ENCODE assay signal across 12 cellular contexts in the genomic region with DNA sequence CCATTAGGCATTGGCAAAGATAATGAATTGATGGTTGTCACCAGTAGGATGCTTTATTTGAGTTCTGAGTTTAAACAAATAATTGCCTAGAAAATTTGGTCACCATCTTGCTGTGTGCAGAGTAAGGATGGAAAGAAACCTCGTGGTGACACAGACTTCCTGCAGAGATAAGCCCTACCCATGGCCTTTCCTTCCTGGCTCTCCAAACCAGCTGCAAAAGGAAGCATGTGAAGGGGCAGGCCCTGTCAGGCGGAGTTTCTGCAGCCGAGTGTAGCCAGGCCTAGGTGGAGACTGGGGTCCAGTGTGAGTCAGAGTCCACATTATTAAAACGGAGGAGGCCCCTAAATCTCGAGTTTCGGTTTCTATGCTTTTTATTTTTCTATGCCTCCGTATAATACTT.
A peak's percentile ranks its signal among the peaks of the same experiment; 100 is the strongest.
DNase-seq lines count a peak whose midpoint lies in the region; ATAC-seq and TF ChIP-seq lines count a peak whose summit lies in the region.
"Had no signal": no experiment of that assay in that cellular context is flagged by ENCODE, and none has a peak within 500 bp of the region (broad histone marks: within the 10 kb centered on the region; RNA-seq: fewer than 3 reads in every experiment).

No MANE protein-coding gene starts in this region.

- H2AK5ac ChIP-seq in mesenchymal stem cell (ENCODE audit: low read length, severe bottlenecking): no peak overlapping the region

- H3K27me3 ChIP-seq in CD8-positive, alpha-beta memory T cell (ENCODE audit: insufficient read depth, low read length, poor library complexity, severe bottlenecking): no peaks in the 10 kb centered on the region
- no peaks in the 10 kb centered on the region for H3K27me3 ChIP-seq in mesenchymal stem cell (ENCODE audit: control insufficient read depth in 1 of 2, insufficient read depth in 1 of 2, low read length in 2 of 2)

- no peak overlapping the region for H4K8ac ChIP-seq in mesenchymal stem cell (ENCODE audit: low read length)

- H3K27me3 Mint-ChIP-seq in CD8-positive, alpha-beta memory T cell: no peaks in the 10 kb centered on the region
- no peaks in the 10 kb centered on the region for H3K27me3 Mint-ChIP-seq in effector memory CD8-positive, alpha-beta T cell
- H3K27me3 Mint-ChIP-seq in progenitor cell of endocrine pancreas: no peaks in the 10 kb centered on the region

- peak; percentile 56 for ATAC-seq in effector memory CD8-positive, alpha-beta T cell (replicated peaks)
- no peak for ATAC-seq in GM19023 (IDR thresholded peaks at IDR 0.05; ENCODE audit: unreplicated experiment)
- ATAC-seq in GM19395 (IDR thresholded peaks at IDR 0.05; ENCODE audit: unreplicated experiment): no peak
- no peak for ATAC-seq in HG02623 (IDR thresholded peaks at IDR 0.05; ENCODE audit: unreplicated experiment)

- H4K91ac ChIP-seq in mesenchymal stem cell (ENCODE audit: low read length): no peak overlapping the region

- peak overlapping the region in 6 of 8 donors; percentile 1 to 68 (median 29) for H3K27ac Mint-ChIP-seq in CD8-positive, alpha-beta memory T cell
- H3K27ac Mint-ChIP-seq in effector memory CD8-positive, alpha-beta T cell: no peak overlapping the region
- no peak overlapping the region for H3K27ac Mint-ChIP-seq in progenitor cell of endocrine pancreas

- no peak overlapping the region for H2BK120ac ChIP-seq in mesenchymal stem cell (ENCODE audit: low read depth, low read length)

- POLR2A ChIA-PET in CD8-positive, alpha-beta memory T cell (lab: Charles Lee): interaction anchor here (0.6 kb wide), 1 partner anchor 737 kb away, joined by 3 read pairs; no protein-coding TSS in a partner anchor

- no peak overlapping the region for H2BK12ac ChIP-seq in mesenchymal stem cell (ENCODE audit: low read length in 2 of 2)

- DNase-seq in CD8-positive, alpha-beta memory T cell: no peak
- DNase-seq in OCI-M1 (lab: John Stamatoyannopoulos, UW) (peak; percentile 10), mesenchymal stem cell (peak; percentile 38), progenitor cell of endocrine pancreas (ENCODE audit: low spot score, unreplicated experiment) (no peak)
- DNase-seq in effector memory CD8-positive, alpha-beta T cell: no peak
- DNase-seq: activated CD8-positive, alpha-beta memory T cell treated with anti-CD3 and anti-CD28 coated beads, Interleukin-2, amount 50 U/mL, for 48 hours; NCI-H187 had no signal

- peaks cover 34% of the 10 kb centered on the region for H3K36me3 ChIP-seq in CD8-positive, alpha-beta memory T cell (ENCODE audit: insufficient read depth, low read length)
- peaks cover 42 to 69% of the 10 kb centered on the region in 2 experiments for H3K36me3 ChIP-seq in mesenchymal stem cell (ENCODE audit: control insufficient read depth in 1 of 2, insufficient read depth in 2 of 2, low read depth in 1 of 2, low read length in 2 of 2)

- peaks cover 6 to 74% (median 39%) of the 10 kb centered on the region in 3 donors for H3K36me3 Mint-ChIP-seq in CD8-positive, alpha-beta memory T cell
- H3K36me3 Mint-ChIP-seq in effector memory CD8-positive, alpha-beta T cell (ENCODE audit: insufficient read depth): peaks cover 57% of the 10 kb centered on the region
- H3K36me3 Mint-ChIP-seq in progenitor cell of endocrine pancreas (ENCODE audit: insufficient read depth): peaks cover 38% of the 10 kb centered on the region

- H3K4me3 ChIP-seq in CD8-positive, alpha-beta memory T cell (ENCODE audit: low read length): no peak overlapping the region
- H3K4me3 ChIP-seq in mesenchymal stem cell (ENCODE audit: insufficient read depth in 1 of 2, low read depth in 1 of 2, low read length in 2 of 2): no peak overlapping the region
- H3K4me3 ChIP-seq: HAP-1 had no signal

- H3K18ac ChIP-seq in mesenchymal stem cell (ENCODE audit: low read depth in 1 of 2, low read length in 2 of 2): no peak overlapping the region

- peaks cover 38% of the 10 kb centered on the region for H3K4me1 ChIP-seq in CD8-positive, alpha-beta memory T cell (ENCODE audit: insufficient read depth, low read length)
- peaks cover 5% of the 10 kb centered on the region for H3K4me1 ChIP-seq in mesenchymal stem cell (ENCODE audit: control insufficient read depth, insufficient read depth, low read depth, low read length)
- H3K4me1 ChIP-seq: HAP-1 had no signal

- WGBS in mesenchymal stem cell: 60% methylated on average over 5 of the region's 7 CpGs

- H2BK15ac ChIP-seq in mesenchymal stem cell (ENCODE audit: low read depth, poor library complexity, severe bottlenecking): no peak overlapping the region

- no peaks in the 10 kb centered on the region for H3K9me3 Mint-ChIP-seq in CD8-positive, alpha-beta memory T cell
- no peaks in the 10 kb centered on the region for H3K9me3 Mint-ChIP-seq in effector memory CD8-positive, alpha-beta T cell
- H3K9me3 Mint-ChIP-seq in progenitor cell of endocrine pancreas (ENCODE audit: low read depth): no peaks in the 10 kb centered on the region

- H3K27ac ChIP-seq in CD8-positive, alpha-beta memory T cell (ENCODE audit: low read depth, low read length): no peak overlapping the region
- no peak overlapping the region for H3K27ac ChIP-seq in mesenchymal stem cell (ENCODE audit: low read length, poor library complexity, severe bottlenecking)
- H3K27ac ChIP-seq: epithelial cell of prostate had no signal

- no peaks in the 10 kb centered on the region for H3K9me3 ChIP-seq in CD8-positive, alpha-beta memory T cell (ENCODE audit: low read length)
- H3K9me3 ChIP-seq in mesenchymal stem cell (ENCODE audit: control insufficient read depth, low read length): no peaks in the 10 kb centered on the region
- H3K9me3 ChIP-seq: HAP-1 had no signal

- no peak overlapping the region for H3K9ac ChIP-seq in mesenchymal stem cell (ENCODE audit: low read length)

- no peak overlapping the region for H3K4ac ChIP-seq in mesenchymal stem cell (ENCODE audit: low read depth in 1 of 2, low read length in 2 of 2)

- CTCF ChIA-PET in CD8-positive, alpha-beta memory T cell (lab: Charles Lee): interaction anchor here (0.5 to 1.3 kb wide), 3 partner anchors 85 to 199 kb away, joined by 3 to 5 read pairs (median 4); no protein-coding TSS in a partner anchor

- no peak overlapping the region for H3K23ac ChIP-seq in mesenchymal stem cell (ENCODE audit: low read length in 2 of 2)

- no peak overlapping the region for H2BK5ac ChIP-seq in mesenchymal stem cell (ENCODE audit: low read depth, low read length, poor library complexity, severe bottlenecking)

- TF ChIP-seq CTCF in progenitor cell of endocrine pancreas (IDR thresholded peaks at IDR 0.05; ENCODE audit: unreplicated experiment): no peak

- H3K14ac ChIP-seq in mesenchymal stem cell (ENCODE audit: low read length in 2 of 2): no peak overlapping the region

- peaks cover 53% of the 10 kb centered on the region for H3K79me1 ChIP-seq in mesenchymal stem cell (replicated peaks; ENCODE audit: low read length, poor library complexity, severe bottlenecking)

- peak overlapping the region in 4 of 7 donors; percentile 20 to 35 (median 22) for H3K4me3 Mint-ChIP-seq in CD8-positive, alpha-beta memory T cell
- no peak overlapping the region for H3K4me3 Mint-ChIP-seq in effector memory CD8-positive, alpha-beta T cell
- no peak overlapping the region for H3K4me3 Mint-ChIP-seq in progenitor cell of endocrine pancreas (ENCODE audit: low read depth)

- H3K4me1 Mint-ChIP-seq in CD8-positive, alpha-beta memory T cell: peaks cover 60 to 79% (median 76%) of the 10 kb centered on the region in 3 donors
- H3K4me1 Mint-ChIP-seq in effector memory CD8-positive, alpha-beta T cell (ENCODE audit: low read depth in 2 of 2): peaks cover 41 to 45% of the 10 kb centered on the region in 2 donors
- peaks cover 2% of the 10 kb centered on the region for H3K4me1 Mint-ChIP-seq in progenitor cell of endocrine pancreas (ENCODE audit: low read depth)

- H2AFZ ChIP-seq in mesenchymal stem cell (ENCODE audit: low read depth, low read length): no peak overlapping the region

- H3K4me2 ChIP-seq in mesenchymal stem cell (ENCODE audit: low read length, poor library complexity, severe bottlenecking): no peak overlapping the region

Comparison
In these comparisons a context has a peak if more than half of its experiments do, and no peak if none do; other contexts are left out.
1. DNase-seq: peak in OCI-M1 (single experiment) and mesenchymal stem cell (single experiment); none in CD8-positive, alpha-beta memory T cell (0 of 5), effector memory CD8-positive, alpha-beta T cell (0 of 3) and progenitor cell of endocrine pancreas (single experiment).
2. H3K27ac Mint-ChIP-seq: peak in CD8-positive, alpha-beta memory T cell (6 of 8); none in effector memory CD8-positive, alpha-beta T cell (0 of 2) and progenitor cell of endocrine pancreas (single experiment).
3. H3K4me3 Mint-ChIP-seq: peak in CD8-positive, alpha-beta memory T cell (4 of 7); none in effector memory CD8-positive, alpha-beta T cell (0 of 2) and progenitor cell of endocrine pancreas (single experiment).